Comparison of ENCODE assay signal across 17 cellular contexts in genomic region chr3:66625464-66626216, GRCh38.
DNase-seq lines count a peak whose midpoint lies in the region; ATAC-seq and TF ChIP-seq lines count a peak whose summit lies in the region.
"Had no signal": no experiment of that assay in that cellular context is flagged by ENCODE, and none has a peak within 500 bp of the region (broad histone marks: within the 10 kb centered on the region; RNA-seq: fewer than 3 reads in every experiment).

No MANE protein-coding gene starts in this region.

- H2AFZ ChIP-seq in IMR-90 (replicated peaks; ENCODE audit: low read length, poor library complexity): no peak overlapping the region
- peak overlapping the region; percentile 32 for H2AFZ ChIP-seq in neural progenitor cell (replicated peaks)

- no peak overlapping the region for H3K56ac ChIP-seq in IMR-90 (ENCODE audit: extremely low read depth, insufficient read depth, low read length)

- no peaks in the 10 kb centered on the region for H3K79me1 ChIP-seq in IMR-90 (ENCODE audit: low read depth in 1 of 2, low read length in 2 of 2)

- H2BK120ac ChIP-seq in IMR-90 (ENCODE audit: low read depth, low read length): no peak overlapping the region

- intact Hi-C loops in IMR-90 (cut with micrococcal nuclease): no loop called here

- ATAC-seq in IMR-90 (ENCODE audit: low read depth) (peak; percentile 32; the same call in 1 of the 2 replicates), GM21723 (IDR thresholded peaks at IDR 0.05; ENCODE audit: unreplicated experiment) (no peak), GM18498 (IDR thresholded peaks at IDR 0.05; ENCODE audit: unreplicated experiment) (no peak)

- dilution Hi-C loops in IMR-90 (cut with HindIII; ENCODE audit: low sequenced_read_pairs, unreplicated experiment): no loop called here

- peaks cover 23% of the 10 kb centered on the region for H3F3A ChIP-seq in neural progenitor cell (ENCODE audit: low read depth)

- no peaks in the 10 kb centered on the region for H3K9me3 ChIP-seq in IMR-90 (ENCODE audit: control insufficient read depth, insufficient read depth, low read length)
- H3K9me3 ChIP-seq in neural progenitor cell (ENCODE audit: low read depth): no peaks in the 10 kb centered on the region

- H3K14ac ChIP-seq in IMR-90 (replicated peaks; ENCODE audit: low read depth, low read length): no peak overlapping the region

- H3K4ac ChIP-seq in IMR-90 (ENCODE audit: low read depth, low read length): no peak overlapping the region

- peaks cover 6% of the 10 kb centered on the region; the same call in 1 of the 2 replicates for H3K9me1 ChIP-seq in IMR-90 (ENCODE audit: insufficient read depth, low read length)

- H3K4me1 Mint-ChIP-seq in neural progenitor cell: peaks cover 48% of the 10 kb centered on the region
- H3K4me1 Mint-ChIP-seq: B cell; CD4-positive, alpha-beta memory T cell had no signal

- TF ChIP-seq RAD21 in IMR-90 (IDR thresholded peaks at IDR 0.05; ENCODE audit: low read length): no peak

- H3K36me3 ChIP-seq in IMR-90 (ENCODE audit: control insufficient read depth, insufficient read depth, low read length): no peaks in the 10 kb centered on the region
- H3K36me3 ChIP-seq in neural progenitor cell: no peaks in the 10 kb centered on the region

- H3K18ac ChIP-seq in IMR-90 (ENCODE audit: low read depth, low read length): no peak overlapping the region

- in situ Hi-C loops in IMR-90 (cut with MboI; ENCODE audit: low sequenced_read_pairs): no loop called here

- no CpG with 5 or more reads among the region's 5 CpGs for WGBS in IMR-90 (ENCODE audit: extremely low coverage in 2 of 2, insufficient read length in 1 of 2), 2 experiments

- CTCF ChIA-PET in IMR-90 (lab: Yijun Ruan, JAX): interaction anchor here (0.6 to 0.7 kb wide), 2 partner anchors 703 to 816 kb away, joined by 3 to 4 read pairs; no protein-coding TSS in a partner anchor

- peak; percentile 10 for DNase-seq in Ammon's horn (ENCODE audit: low spot score)
- DNase-seq in IMR-90: peak; percentile 18
- peak; percentile 39 for DNase-seq in fibroblast of pulmonary artery (ENCODE audit: low read depth)
- no peak for DNase-seq in neural progenitor cell (ENCODE audit: low spot score)
- DNase-seq in stimulated activated CD4-positive, alpha-beta T cell treated with anti-CD3 and anti-CD28 coated beads, Interleukin-4, amount 100 ng/mL, for 1 hour: no peak
- DNase-seq in HK-2 (ENCODE audit: unreplicated experiment): no peak
- DNase-seq: CD4-positive, alpha-beta memory T cell; H9; KG1; NCI-H1092 treated with DMSO at 0.1 percent for 48 hours; NCI-H1694; NCI-H2107; NCI-H82 had no signal

- H3K36me3 Mint-ChIP-seq in neural progenitor cell: no peaks in the 10 kb centered on the region

- no peak overlapping the region for H3K4me3 ChIP-seq in IMR-90 (ENCODE audit: insufficient read depth, low read depth, low read length)
- no peak overlapping the region for H3K4me3 ChIP-seq in fibroblast of pulmonary artery (replicated peaks; ENCODE audit: low read depth, low read length)
- H3K4me3 ChIP-seq in neural progenitor cell: no peak overlapping the region

- no peak overlapping the region for H2AK9ac ChIP-seq in IMR-90 (replicated peaks; ENCODE audit: low read depth, low read length, poor library complexity)

- H4K20me1 ChIP-seq in IMR-90 (ENCODE audit: insufficient read depth, low read length) (no peaks in the 10 kb centered on the region), neural progenitor cell (ENCODE audit: low read depth) (no peaks in the 10 kb centered on the region)

- H2BK20ac ChIP-seq in IMR-90 (ENCODE audit: low read depth, low read length): no peak overlapping the region

- H2BK5ac ChIP-seq in IMR-90 (ENCODE audit: low read depth, low read length, poor library complexity, severe bottlenecking): no peak overlapping the region

- H3K4me2 ChIP-seq in IMR-90 (ENCODE audit: low read depth, low read length) (no peak overlapping the region), neural progenitor cell (no peak overlapping the region)

- no peak for TF ChIP-seq CTCF in IMR-90 (conservative IDR thresholded peaks at IDR 0.05; ENCODE audit: low read depth, low read length)
- TF ChIP-seq CTCF in fibroblast of pulmonary artery (IDR thresholded peaks at IDR 0.05; ENCODE audit: low read length, missing control alignments): no peak
- no peak for TF ChIP-seq CTCF in neural progenitor cell (IDR thresholded peaks at IDR 0.05)

- no peak overlapping the region for H3K4me3 Mint-ChIP-seq in neural progenitor cell
- H3K4me3 Mint-ChIP-seq: B cell; CD4-positive, alpha-beta memory T cell; H9 had no signal

- H3K79me2 ChIP-seq in neural progenitor cell (ENCODE audit: low read depth): no peaks in the 10 kb centered on the region

- H2AK5ac ChIP-seq in IMR-90 (ENCODE audit: low read depth, low read length): no peak overlapping the region; the same call in 1 of the 2 replicates

- no TSS peak for BruUV-seq in IMR-90 (replicated peaks; lab: Mats Ljungman, UMichigan)

- no peak overlapping the region; the same call in 1 of the 2 replicates for H4K5ac ChIP-seq in IMR-90 (ENCODE audit: low read depth, low read length)

- H3K27me3 ChIP-seq in IMR-90 (ENCODE audit: control insufficient read depth, insufficient read depth, low read length) (no peaks in the 10 kb centered on the region), neural progenitor cell (no peaks in the 10 kb centered on the region)

- H3K4me1 ChIP-seq in IMR-90 (ENCODE audit: control insufficient read depth, insufficient read depth, low read length) (peaks cover 6% of the 10 kb centered on the region; the same call in 1 of the 2 replicates), neural progenitor cell (peaks cover 36% of the 10 kb centered on the region)

- no peak for TF ChIP-seq POLR2A in IMR-90 (IDR thresholded peaks at IDR 0.05; ENCODE audit: low read depth, low read length)

- H2BK15ac ChIP-seq in IMR-90 (ENCODE audit: low read depth, low read length): 0 out of 3 replicates have a peak overlapping the region, but pooled peaks have one; percentile 16

- H3K23ac ChIP-seq in IMR-90 (ENCODE audit: low read depth, low read length): no peak overlapping the region

- H3K9ac ChIP-seq in IMR-90 (ENCODE audit: low read depth, low read length) (no peak overlapping the region), neural progenitor cell (no peak overlapping the region)

- peak overlapping the region; percentile 72 for H3K27ac Mint-ChIP-seq in neural progenitor cell
- H3K27ac Mint-ChIP-seq: B cell, H9 had no signal

- no peaks in the 10 kb centered on the region for H3K9me3 Mint-ChIP-seq in neural progenitor cell
- H3K9me3 Mint-ChIP-seq: CD4-positive, alpha-beta memory T cell; H9 had no signal

- H3K27ac ChIP-seq in IMR-90 (ENCODE audit: insufficient read depth, low read length) (no peak overlapping the region), neural progenitor cell (no peak overlapping the region)
- H3K27ac ChIP-seq: HL-60 had no signal

- H4K91ac ChIP-seq in IMR-90 (ENCODE audit: insufficient read depth, low read depth, low read length): no peak overlapping the region

- peaks cover 6% of the 10 kb centered on the region for H3K27me3 Mint-ChIP-seq in neural progenitor cell (ENCODE audit: insufficient read depth, low read depth)
- H3K27me3 Mint-ChIP-seq: B cell; CD4-positive, alpha-beta memory T cell had no signal

- POLR2A ChIA-PET in IMR-90 (lab: Charles Lee; ENCODE audit: unreplicated experiment): no interaction called here

- H4K8ac ChIP-seq in IMR-90 (ENCODE audit: low read depth in 2 of 2, low read length in 2 of 2): 0 out of 4 replicates have a peak overlapping the region, but pooled peaks of 1 of the 2 experiments have one; percentile 13

TF ChIP-seq in IMR-90, 13 proteins besides CTCF, POLR2A, EP300 and RAD21:
- TF ChIP-seq ELK1 (IDR thresholded peaks at IDR 0.05; ENCODE audit: borderline replicate concordance, low read depth, low read length): no peak
- no peak for TF ChIP-seq BHLHE40 (IDR thresholded peaks at IDR 0.05; ENCODE audit: low read depth, low read length)
- TF ChIP-seq MXI1 (IDR thresholded peaks at IDR 0.05; ENCODE audit: borderline replicate concordance, low read depth, low read length): no peak
- TF ChIP-seq NFE2L2 (IDR thresholded peaks at IDR 0.05; ENCODE audit: low read depth, low read length): no peak
- no peak for TF ChIP-seq MAFK (IDR thresholded peaks at IDR 0.05; ENCODE audit: low read depth, low read length)
- no peak for TF ChIP-seq MAZ (IDR thresholded peaks at IDR 0.05; ENCODE audit: borderline replicate concordance, low read depth, low read length)
- no peak for TF ChIP-seq USF2 (IDR thresholded peaks at IDR 0.05; ENCODE audit: low read depth, low read length)
- TF ChIP-seq RFX5 (IDR thresholded peaks at IDR 0.05; ENCODE audit: low read depth, low read length): no peak
- TF ChIP-seq SMC3 (IDR thresholded peaks at IDR 0.05; ENCODE audit: low read depth, low read length): no peak
- no peak for TF ChIP-seq FOS (IDR thresholded peaks at IDR 0.05; ENCODE audit: low read depth, low read length)
- TF ChIP-seq CEBPB (IDR thresholded peaks at IDR 0.05; ENCODE audit: low read depth, low read length): no peak
- TF ChIP-seq RCOR1 (IDR thresholded peaks at IDR 0.05; ENCODE audit: insufficient replicate concordance, low read length): no peak

Comparison
In these comparisons a context has a peak if more than half of its experiments do, and no peak if none do; other contexts are left out.
1. DNase-seq: peak in Ammon's horn (single experiment), IMR-90 (single experiment) and fibroblast of pulmonary artery (single experiment); none in neural progenitor cell (single experiment), stimulated activated CD4-positive, alpha-beta T cell treated with anti-CD3 and anti-CD28 coated beads, Interleukin-4, amount 100 ng/mL, for 1 hour (single experiment) and HK-2 (single experiment).